ENCODE assay signal across 9 cellular contexts in genomic region chr19:1445932-1446712, GRCh38. TPM values are rescaled to one million over a fixed set of nuclear protein-coding genes. Genes with fewer than 3 reads are reported as not detected.
DNase-seq lines count a peak whose midpoint lies in the region; ATAC-seq, FAIRE-seq and TF ChIP-seq lines count a peak whose summit lies in the region.
"Had no signal": no experiment of that assay in that cellular context is flagged by ENCODE, and none has a peak within 500 bp of the region (broad histone marks: within the 10 kb centered on the region; RNA-seq: fewer than 3 reads in every experiment).

No MANE protein-coding gene starts in this region.

- no peak for TF ChIP-seq CTCF in Panc1 (IDR thresholded peaks at IDR 0.05)
- no peak for TF ChIP-seq CTCF in fibroblast of villous mesenchyme (IDR thresholded peaks at IDR 0.05; ENCODE audit: insufficient read depth, low read depth, low read length)

- BruUV-seq in Panc1 (replicated peaks; lab: Mats Ljungman, UMichigan), result no TSS peak

- H3K36me3 ChIP-seq in H7 (replicated peaks; ENCODE audit: control insufficient read depth, insufficient read depth, low read length) (peaks cover 3% of the 10 kb centered on the region), Panc1 (ENCODE audit: control insufficient read depth, insufficient read depth, low read length) (no peaks in the 10 kb centered on the region; the same call in 1 of the 2 replicates), small intestine (ENCODE audit: control insufficient read depth in 2 of 2, insufficient read depth in 2 of 2, low read length in 2 of 2) (peaks cover 0 to 6% of the 10 kb centered on the region in 2 donors)

- peak; percentile 49 for ATAC-seq in Panc1
- ATAC-seq in GM18519 (IDR thresholded peaks at IDR 0.05; ENCODE audit: low FRiP score, unreplicated experiment), result no peak

- FAIRE-seq in small intestine (lab: Jason Lieb, UNC), result no peak
- FAIRE-seq: keratinocyte had no signal

- POLR2A ChIA-PET in Panc1 (lab: Charles Lee), result no interaction called here

- DNase-seq in H7 (peak; percentile 99), Panc1 (ENCODE audit: low read depth, low spot score) (no peak), fibroblast of villous mesenchyme (ENCODE audit: low read depth) (no peak), small intestine (no peak), T-helper 2 cell (no peak), NCI-H2107 treated with DMSO at 0.1 percent for 48 hours (lab: John Stamatoyannopoulos, UW; ENCODE audit: unreplicated experiment) (no peak)
- DNase-seq in stimulated activated CD4-positive, alpha-beta T cell treated with anti-CD3 and anti-CD28 coated beads, Interleukin-2, amount 100 ng/mL, for 48 hours, result no peak

- H3K27me3 ChIP-seq in H7 (ENCODE audit: control insufficient read depth, insufficient read depth, low read length) (peaks cover 50% of the 10 kb centered on the region), Panc1 (ENCODE audit: control insufficient read depth, insufficient read depth, low read length) (no peaks in the 10 kb centered on the region), small intestine (ENCODE audit: control insufficient read depth in 2 of 2, insufficient read depth in 2 of 2, low read length in 2 of 2) (peaks cover 7 to 40% of the 10 kb centered on the region in 2 donors)

- H3K4me1 ChIP-seq in Panc1 (ENCODE audit: control insufficient read depth, insufficient read depth, low read length) (peaks cover 33% of the 10 kb centered on the region), small intestine (ENCODE audit: control insufficient read depth in 2 of 2, insufficient read depth in 1 of 2, low read depth in 1 of 2, low read length in 1 of 2) (peaks cover 0 to 2% of the 10 kb centered on the region in 2 donors)

- intact Hi-C loops in Panc1 (cut with micrococcal nuclease; ENCODE audit: unreplicated experiment), result no loop called here

- H3K27ac ChIP-seq in Panc1 (ENCODE audit: low read length) (no peak overlapping the region), small intestine (ENCODE audit: low read depth in 1 of 2, low read length in 1 of 2) (no peak overlapping the region)

- in situ Hi-C loops in Panc1 (cut with HindIII; ENCODE audit: low pct_unique_long_range_greater_than_20kb, low sequenced_read_pairs), result no loop called here

- no peaks in the 10 kb centered on the region for H3K9me3 ChIP-seq in Panc1 (ENCODE audit: control insufficient read depth, insufficient read depth, low read depth, low read length)
- no peaks in the 10 kb centered on the region for H3K9me3 ChIP-seq in small intestine (ENCODE audit: control insufficient read depth, low read depth)

- peak overlapping the region; percentile 52 for H3K4me3 ChIP-seq in H7 (ENCODE audit: insufficient read depth, low read depth, low read length)
- peak overlapping the region; percentile 50 to 52 for H3K4me3 ChIP-seq in Panc1 (ENCODE audit: low read depth in 2 of 2, low read length in 2 of 2)
- peak overlapping the region; percentile 56 for H3K4me3 ChIP-seq in fibroblast of villous mesenchyme (ENCODE audit: low read depth, low read length)
- H3K4me3 ChIP-seq in small intestine (ENCODE audit: low read depth in 1 of 2, low read length in 2 of 2), result peak overlapping the region; percentile 12 to 39

- WGBS in small intestine, 3 donors, result 2 to 3% (median 3%) methylated on average over 37 to 99 of the region's 99 CpGs

- CTCF ChIA-PET in Panc1 (lab: Charles Lee), result no interaction called here

RNA-seq across cellular contexts. Expression of gene APC2, which starts 3.8 kb away (rescaled TPM):
- total RNA-seq in H7 (2014; rRNA removed; shearing (Covaris generic)), result 0.11 and 0.31 TPM in 2 replicates
- total RNA-seq in Panc1 (2021; ENCODE audit: unreplicated experiment), result 11.9 TPM
- polyA plus RNA-seq in Panc1 (2012; ENCODE audit: insufficient read length), result 14.5 TPM
- 0.32 and 0.43 TPM in 2 replicates for total RNA-seq in fibroblast of villous mesenchyme
- 1 to 10 TPM in 1 of 3 donors, under 1 TPM in 1, not detected in 1; 0.81 to 2.1 TPM for polyA plus RNA-seq in small intestine

RNA-seq across cellular contexts. Expression of gene RPS15, which starts 7.9 kb away (rescaled TPM):
- 1,494 and 1,693 TPM in 2 replicates for total RNA-seq in H7 (2014; rRNA removed; shearing (Covaris generic))
- 1,067 TPM for total RNA-seq in Panc1 (2021; ENCODE audit: unreplicated experiment)
- polyA plus RNA-seq in Panc1 (2012; ENCODE audit: insufficient read length), result 2,091 TPM
- 346 and 444 TPM in 2 replicates for total RNA-seq in fibroblast of villous mesenchyme
- polyA plus RNA-seq in small intestine, result 1,000 to 10,000 TPM; 2,441 to 3,547 (median 3,396) TPM

RNA-seq across cellular contexts. Expression of gene C19orf25, which starts 32.9 kb away (rescaled TPM):
- 57.2 and 75.3 TPM in 2 replicates for total RNA-seq in H7 (2014; rRNA removed; shearing (Covaris generic))
- 34.7 TPM for total RNA-seq in Panc1 (2021; ENCODE audit: unreplicated experiment)
- polyA plus RNA-seq in Panc1 (2012; ENCODE audit: insufficient read length), result 31.1 TPM
- 29.6 and 32.8 TPM in 2 replicates for total RNA-seq in fibroblast of villous mesenchyme
- polyA plus RNA-seq in small intestine, result 10 to 100 TPM; 44.6 to 62.1 (median 61.1) TPM

RNA-seq across cellular contexts. Expression of gene DAZAP1, which starts 38.7 kb away (rescaled TPM):
- 196 and 198 TPM in 2 replicates for total RNA-seq in H7 (2014; rRNA removed; shearing (Covaris generic))
- total RNA-seq in Panc1 (2021; ENCODE audit: unreplicated experiment) (195 TPM), fibroblast of villous mesenchyme (54.4 and 61.7 TPM in 2 replicates)
- polyA plus RNA-seq in Panc1 (2012; ENCODE audit: insufficient read length), result 137 TPM
- 100 to 1,000 TPM in 1 of 3 donors, 10 to 100 TPM in 2; 60.2 to 124 (median 68.9) TPM for polyA plus RNA-seq in small intestine

RNA-seq across cellular contexts. Expression of gene PCSK4, which starts 44.0 kb away (rescaled TPM):
- total RNA-seq in H7 (2014; rRNA removed; shearing (Covaris generic)), result 5.5 and 9.6 TPM in 2 replicates
- total RNA-seq in Panc1 (2021; ENCODE audit: unreplicated experiment) (9.9 TPM), fibroblast of villous mesenchyme (1.3 and 1.9 TPM in 2 replicates)
- polyA plus RNA-seq in Panc1 (2012; ENCODE audit: insufficient read length), result 13.5 TPM
- polyA plus RNA-seq in small intestine, result 10 to 100 TPM in 2 of 3 donors, 1 to 10 TPM in 1; 5.1 to 13.0 (median 12.5) TPM
